ENCODE assay signal across 8 cellular contexts in the genomic region with DNA sequence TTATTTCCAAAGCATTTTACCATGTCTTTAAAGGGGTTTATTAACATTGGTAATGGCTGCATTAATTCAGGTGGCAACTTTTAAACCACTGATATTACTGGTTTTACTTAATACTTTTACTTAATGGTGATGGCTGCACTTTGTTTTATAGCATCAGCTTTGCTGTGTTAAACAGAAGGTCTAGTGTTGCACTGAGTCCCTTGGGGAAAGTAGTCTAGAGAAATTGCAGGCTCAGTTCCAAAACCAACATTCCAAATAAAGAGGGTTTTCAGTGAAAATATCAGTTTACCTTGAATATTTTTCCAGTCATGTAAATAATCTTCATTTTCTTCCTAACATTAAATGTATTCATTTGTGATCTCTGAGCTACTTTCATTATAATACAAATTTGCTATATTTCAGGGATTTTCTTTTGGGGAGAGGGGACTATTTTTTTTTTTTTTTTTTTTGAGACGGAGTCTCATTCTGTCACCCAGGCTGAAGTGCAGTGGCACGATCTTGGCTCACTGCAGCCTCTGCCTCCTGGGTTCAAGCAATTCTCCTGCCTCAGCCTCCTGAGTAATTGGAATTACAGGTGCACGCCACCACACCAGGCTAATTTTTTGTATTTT. TPM values are rescaled to one million over a fixed set of nuclear protein-coding genes. Genes with fewer than 3 reads are reported as not detected.
DNase-seq lines count a peak whose midpoint lies in the region; ATAC-seq and TF ChIP-seq lines count a peak whose summit lies in the region.
"Not testable (repeated sequence)": the region's sequence is repeated elsewhere in the genome, so short reads cannot be mapped to it uniquely, and the experiment has no call there.

No MANE protein-coding gene starts in this region.

- not testable (repeated sequence) for TF ChIP-seq CTCF in chondrocyte (IDR thresholded peaks at IDR 0.05); fibroblast of the aortic adventitia (IDR thresholded peaks at IDR 0.05; ENCODE audit: insufficient read depth, low read length); nephron (IDR thresholded peaks at IDR 0.05; ENCODE audit: unreplicated experiment in 3 of 3); tibial artery (IDR thresholded peaks at IDR 0.05)

- not testable (repeated sequence) for H3K4me3 ChIP-seq in fibroblast of the aortic adventitia (ENCODE audit: low read depth, low read length); tibial artery

- not testable (repeated sequence) for H3K36me3 Mint-ChIP-seq in chondrocyte (ENCODE audit: low read depth); nephron (ENCODE audit: low read depth)

- H3K9me3 Mint-ChIP-seq in chondrocyte (ENCODE audit: low read depth); nephron: not testable (repeated sequence)

- intact Hi-C loops in tibial artery (cut with DNase I; ENCODE audit: low total_unique reads): not testable (repeated sequence)

- not testable (repeated sequence) for H3K9me3 ChIP-seq in tibial artery

- H3K27ac Mint-ChIP-seq in chondrocyte (ENCODE audit: unreplicated experiment) (peak overlapping the region; percentile 92), nephron (peak overlapping the region; percentile 33 to 89 (median 56))

- DNase-seq in GM03348 (ENCODE audit: low spot score) (peak; percentile 64), NCI-H1694 (lab: John Stamatoyannopoulos, UW) (peak; percentile 40), NCI-H69 (lab: John Stamatoyannopoulos, UW) (peak; percentile 67), fibroblast of the aortic adventitia (ENCODE audit: low read depth) (peak; percentile 84)
- DNase-seq in chondrocyte (ENCODE audit: low spot score); tibial artery: not testable (repeated sequence)

- H3K27ac ChIP-seq in tibial artery: peak overlapping the region; percentile 74 to 80

- H3K4me3 Mint-ChIP-seq in chondrocyte (ENCODE audit: unreplicated experiment): peak overlapping the region; percentile 36
- H3K4me3 Mint-ChIP-seq in nephron: not testable (repeated sequence)

- H3K27me3 Mint-ChIP-seq in chondrocyte (ENCODE audit: low read depth): not testable (repeated sequence)
- H3K27me3 Mint-ChIP-seq in nephron (ENCODE audit: low read depth): peaks cover 14% of the 10 kb centered on the region

- peak; percentile 55 for ATAC-seq in SK-N-SH treated with all-trans-retinoic acid at 6 μM for 48 hours

- H3K27me3 ChIP-seq in tibial artery: not testable (repeated sequence)

- peaks cover 53% of the 10 kb centered on the region for H3K4me1 Mint-ChIP-seq in chondrocyte (ENCODE audit: low read depth)
- H3K4me1 Mint-ChIP-seq in nephron: peaks cover 33% of the 10 kb centered on the region

- H3K4me1 ChIP-seq in tibial artery: peaks cover 0 to 61% (median 29%) of the 10 kb centered on the region in 4 donors

- H3K36me3 ChIP-seq in tibial artery: not testable (repeated sequence)

TF ChIP-seq in SK-N-SH treated with all-trans-retinoic acid at 6 μM for 48 hours, 23 proteins besides CTCF, POLR2A, EP300 and RAD21:
- peak; percentile 38; the same call in 1 of the 2 replicates for TF ChIP-seq ISL1 (CRISPR knock-in tag; IDR thresholded peaks at IDR 0.05)

RNA-seq across cellular contexts. Expression of gene SRSF10, which starts 28.6 kb away (rescaled TPM):
- total RNA-seq in chondrocyte (86.0 to 113 TPM (median 92.0 TPM) in 3 replicates), fibroblast of the aortic adventitia (ENCODE audit: low replicate concordance) (86.4 and 127 TPM in 2 replicates)

RNA-seq across cellular contexts. Expression of gene PNRC2, which starts 49.1 kb away (rescaled TPM):
- total RNA-seq in chondrocyte (52.9 to 62.6 TPM (median 54.2 TPM) in 3 replicates), fibroblast of the aortic adventitia (ENCODE audit: low replicate concordance) (133 and 134 TPM in 2 replicates)
